Comparison of ENCODE assay signal across 8 cellular contexts in genomic region chr7:151249034-151249731, GRCh38. TPM values are rescaled to one million over a fixed set of nuclear protein-coding genes. Genes with fewer than 3 reads are reported as not detected.
DNase-seq lines count a peak whose midpoint lies in the region; ATAC-seq, FAIRE-seq and TF ChIP-seq lines count a peak whose summit lies in the region.

No MANE protein-coding gene starts in this region.

- no peaks in the 10 kb centered on the region for H3K9me3 ChIP-seq in HCT116 (ENCODE audit: control insufficient read depth in 1 of 2, insufficient read depth in 1 of 2, low read depth in 1 of 2, low read length in 2 of 2)
- H3K9me3 ChIP-seq in WERI-Rb-1 (ENCODE audit: severe bottlenecking): no peaks in the 10 kb centered on the region
- no peaks in the 10 kb centered on the region for H3K9me3 ChIP-seq in endothelial cell of umbilical vein (replicated peaks; ENCODE audit: control insufficient read depth, insufficient read depth, low read length)
- no peaks in the 10 kb centered on the region for H3K9me3 ChIP-seq in mesenchymal stem cell (ENCODE audit: control insufficient read depth, low read length)

- H3K79me1 ChIP-seq in mesenchymal stem cell (replicated peaks; ENCODE audit: low read length, poor library complexity, severe bottlenecking): peaks cover 14% of the 10 kb centered on the region

- peak overlapping the region; percentile 69 for H3K9ac ChIP-seq in HCT116 (ENCODE audit: low read length)
- H3K9ac ChIP-seq in endothelial cell of umbilical vein (replicated peaks; ENCODE audit: extremely low read depth, insufficient read depth, low read length): no peak overlapping the region
- H3K9ac ChIP-seq in mesenchymal stem cell (ENCODE audit: low read length): peak overlapping the region; percentile 71

- TF ChIP-seq CTCF in HCT116 (IDR thresholded peaks at IDR 0.05 in 2 of 3, conservative IDR thresholded peaks at IDR 0.05 in 1 of 3; ENCODE audit: borderline replicate concordance in 1 of 3, insufficient read depth in 1 of 3, low read depth in 2 of 3, low read length in 2 of 3): no peak
- TF ChIP-seq CTCF in WERI-Rb-1 (IDR thresholded peaks at IDR 0.05; ENCODE audit: low read depth, low read length): no peak
- TF ChIP-seq CTCF in endothelial cell of umbilical vein (IDR thresholded peaks at IDR 0.05; ENCODE audit: extremely low read depth in 1 of 2, insufficient read depth in 1 of 2, low read depth in 1 of 2, low read length in 2 of 2): no peak

- no TSS peak for BruUV-seq in HCT116 (replicated peaks; lab: Mats Ljungman, UMichigan)
- no TSS peak for BruUV-seq in endothelial cell of umbilical vein (replicated peaks; lab: Mats Ljungman, UMichigan)

- dilution Hi-C loops in endothelial cell of umbilical vein (cut with MboI; ENCODE audit: extremely low pct_ligation_motif_present, low sequenced_read_pairs): no loop called here

- no peaks in the 10 kb centered on the region for H3K27me3 ChIP-seq in HCT116 (ENCODE audit: insufficient read depth, low read length)
- H3K27me3 ChIP-seq in WERI-Rb-1 (ENCODE audit: insufficient read depth, low read depth, severe bottlenecking): peaks cover 3% of the 10 kb centered on the region
- peaks cover 0 to 6% of the 10 kb centered on the region in 2 experiments for H3K27me3 ChIP-seq in endothelial cell of umbilical vein (ENCODE audit: control insufficient read depth in 2 of 2, insufficient read depth in 2 of 2, low read length in 2 of 2)
- H3K27me3 ChIP-seq in mesenchymal stem cell (ENCODE audit: control insufficient read depth in 1 of 2, insufficient read depth in 1 of 2, low read length in 2 of 2): peaks cover 3 to 6% of the 10 kb centered on the region in 2 experiments

- peak overlapping the region; percentile 87 to 99 for H3K18ac ChIP-seq in mesenchymal stem cell (ENCODE audit: low read depth in 1 of 2, low read length in 2 of 2)

- no peaks in the 10 kb centered on the region for H3K9me1 ChIP-seq in endothelial cell of umbilical vein (replicated peaks; ENCODE audit: control insufficient read depth, extremely low read depth, insufficient read depth, low read length)

- no peak for TF ChIP-seq RAD21 in HCT116 (IDR thresholded peaks at IDR 0.05; ENCODE audit: low read depth)

- peak overlapping the region; percentile 1 for H2BK5ac ChIP-seq in mesenchymal stem cell (ENCODE audit: low read depth, low read length, poor library complexity, severe bottlenecking)

- 6% methylated on average over 44 of the region's 45 CpGs for WGBS in mesenchymal stem cell

- peak overlapping the region in 1 of 2 experiments; percentile 91 for H3K14ac ChIP-seq in mesenchymal stem cell (ENCODE audit: low read length in 2 of 2)

- H3K4me2 ChIP-seq in HCT116 (ENCODE audit: low read length): peak overlapping the region; percentile 87
- H3K4me2 ChIP-seq in endothelial cell of umbilical vein (ENCODE audit: insufficient read depth, low read length): peak overlapping the region; percentile 55
- peak overlapping the region; percentile 80 for H3K4me2 ChIP-seq in mesenchymal stem cell (ENCODE audit: low read length, poor library complexity, severe bottlenecking)

- H2AFZ ChIP-seq in HCT116 (ENCODE audit: low read depth, low read length, poor library complexity, severe bottlenecking): peak overlapping the region; percentile 8
- H2AFZ ChIP-seq in endothelial cell of umbilical vein (ENCODE audit: low read depth, low read length): peak overlapping the region; percentile 75
- H2AFZ ChIP-seq in mesenchymal stem cell (ENCODE audit: low read depth, low read length): peak overlapping the region; percentile 6

- H3K4me1 ChIP-seq in HCT116 (ENCODE audit: control insufficient read depth in 1 of 2, insufficient read depth in 2 of 2, low read length in 2 of 2) (peaks cover 40 to 70% of the 10 kb centered on the region in 2 experiments), endothelial cell of umbilical vein (ENCODE audit: control insufficient read depth, extremely low read depth, insufficient read depth, low read length) (peaks cover 15% of the 10 kb centered on the region), mesenchymal stem cell (ENCODE audit: control insufficient read depth, insufficient read depth, low read depth, low read length) (peaks cover 65% of the 10 kb centered on the region)

- RAD21 ChIA-PET in HCT116 (lab: Charles Lee; ENCODE audit: low non-redundant PET in 1 of 2, low total read pairs in 2 of 2, uncharacterized antibody in 2 of 2, unreplicated experiment in 2 of 2): no interaction called here

- H4K20me1 ChIP-seq in HCT116 (ENCODE audit: insufficient read depth) (no peaks in the 10 kb centered on the region), endothelial cell of umbilical vein (replicated peaks; ENCODE audit: control insufficient read depth, extremely low read depth, insufficient read depth, low read length) (no peaks in the 10 kb centered on the region)

- no peak for FAIRE-seq in endothelial cell of umbilical vein (lab: Jason Lieb, UNC)

- H3K36me3 ChIP-seq in HCT116 (ENCODE audit: control insufficient read depth in 1 of 2, insufficient read depth in 2 of 2, low read length in 2 of 2): no peaks in the 10 kb centered on the region
- no peaks in the 10 kb centered on the region for H3K36me3 ChIP-seq in WERI-Rb-1
- no peaks in the 10 kb centered on the region for H3K36me3 ChIP-seq in endothelial cell of umbilical vein (ENCODE audit: control insufficient read depth in 2 of 2, extremely low read depth in 1 of 2, insufficient read depth in 2 of 2, low read length in 2 of 2)
- no peaks in the 10 kb centered on the region for H3K36me3 ChIP-seq in mesenchymal stem cell (ENCODE audit: control insufficient read depth in 1 of 2, insufficient read depth in 2 of 2, low read depth in 1 of 2, low read length in 2 of 2)

- peak overlapping the region; percentile 80 to 88 for H2BK12ac ChIP-seq in mesenchymal stem cell (ENCODE audit: low read length in 2 of 2)

- intact Hi-C loops in HCT116 (cut with micrococcal nuclease): loop anchor here (10.0 kb wide), 1 partner anchor 124 kb away; no protein-coding TSS in a partner anchor
- intact Hi-C loops in endothelial cell of umbilical vein (cut with micrococcal nuclease): no loop called here

- peak overlapping the region; percentile 58 to 70 for H3K4me3 ChIP-seq in HCT116 (replicated peaks in 1 of 2; ENCODE audit: low read depth in 1 of 2, low read length in 2 of 2)
- H3K4me3 ChIP-seq in WERI-Rb-1 (ENCODE audit: low read depth, low read length): peak overlapping the region; percentile 60
- peak overlapping the region in 2 of 3 experiments; percentile 21 to 57 for H3K4me3 ChIP-seq in endothelial cell of umbilical vein (replicated peaks in 1 of 3; ENCODE audit: insufficient read depth in 1 of 3, low read depth in 1 of 3, low read length in 3 of 3)
- H3K4me3 ChIP-seq in mesenchymal stem cell (ENCODE audit: insufficient read depth in 1 of 2, low read depth in 1 of 2, low read length in 2 of 2): peak overlapping the region; percentile 53 to 71

- peak overlapping the region; percentile 99 for H4K8ac ChIP-seq in mesenchymal stem cell (ENCODE audit: low read length)

- H2BK120ac ChIP-seq in mesenchymal stem cell (ENCODE audit: low read depth, low read length): peak overlapping the region; percentile 94

- no peaks in the 10 kb centered on the region for H3K9me2 ChIP-seq in HCT116 (ENCODE audit: insufficient read depth)

- H2AK5ac ChIP-seq in mesenchymal stem cell (ENCODE audit: low read length, severe bottlenecking): no peak overlapping the region

- POLR2A ChIA-PET in HCT116 (lab: Charles Lee): interaction anchor here (0.7 kb wide), 1 partner anchor 187 kb away, joined by 4 read pairs; no protein-coding TSS in a partner anchor
- POLR2A ChIA-PET in endothelial cell of umbilical vein (lab: Charles Lee): no interaction called here

- H2BK15ac ChIP-seq in mesenchymal stem cell (ENCODE audit: low read depth, poor library complexity, severe bottlenecking): peak overlapping the region; percentile 91

- TF ChIP-seq POLR2A in HCT116 (IDR thresholded peaks at IDR 0.05; ENCODE audit: borderline replicate concordance, extremely low read depth, insufficient read depth, insufficient read length) (no peak), endothelial cell of umbilical vein (IDR thresholded peaks at IDR 0.05; ENCODE audit: low read depth, low read length) (no peak)

- H3K23ac ChIP-seq in mesenchymal stem cell (ENCODE audit: low read length in 2 of 2): peak overlapping the region in 1 of 2 experiments; percentile 68

- DNase-seq in AG20443 (ENCODE audit: low spot score) (peak; percentile 77), HCT116 (ENCODE audit: low read depth, low spot score) (no peak), WERI-Rb-1 (peak; percentile 50), endothelial cell of umbilical vein (ENCODE audit: low read depth, low spot score) (peak; percentile 56), mesenchymal stem cell (peak; percentile 93), NCI-H2196 treated with DMSO at 0.1 percent for 48 hours (lab: John Stamatoyannopoulos, UW; ENCODE audit: unreplicated experiment) (no peak)

- no peaks in the 10 kb centered on the region for H3K79me2 ChIP-seq in HCT116 (ENCODE audit: insufficient read depth, low read length)
- H3K79me2 ChIP-seq in endothelial cell of umbilical vein (ENCODE audit: control insufficient read depth, insufficient read depth, low read length): no peaks in the 10 kb centered on the region

- CTCF ChIA-PET in HCT116 (lab: Charles Lee): no interaction called here
- CTCF ChIA-PET in endothelial cell of umbilical vein (lab: Charles Lee): interaction anchor here (0.7 kb wide), 1 partner anchor 22 kb away, joined by 3 read pairs; the partner anchor contains the start of gene ABCF2

- ATAC-seq in HCT116 (peak; percentile 41), HG03457 (IDR thresholded peaks at IDR 0.05; ENCODE audit: unreplicated experiment) (no peak)

- H3K27ac ChIP-seq in HCT116 (ENCODE audit: low read depth, low read length) (peak overlapping the region; percentile 79), WERI-Rb-1 (no peak overlapping the region), endothelial cell of umbilical vein (ENCODE audit: insufficient read depth, low read depth, low read length) (no peak overlapping the region), mesenchymal stem cell (ENCODE audit: low read length, poor library complexity, severe bottlenecking) (peak overlapping the region; percentile 80), temporal lobe (ENCODE audit: low read depth, low read length) (peak overlapping the region; percentile 21)

- H3K4ac ChIP-seq in mesenchymal stem cell (ENCODE audit: low read depth in 1 of 2, low read length in 2 of 2): peak overlapping the region; percentile 64 to 75

- peak overlapping the region; percentile 98 for H4K91ac ChIP-seq in mesenchymal stem cell (ENCODE audit: low read length)

RNA-seq across cellular contexts. Expression of gene SMARCD3, which starts 0.7 kb away (rescaled TPM):
- 30.3 TPM for total RNA-seq in HCT116 (2021; ENCODE audit: unreplicated experiment)
- polyA plus RNA-seq in HCT116 (2012): 21.2 and 30.3 TPM in 2 replicates
- 5.9 and 6.1 TPM in 2 replicates for total RNA-seq in endothelial cell of umbilical vein
- polyA plus RNA-seq in endothelial cell of umbilical vein: 8.5 and 10.5 TPM in 2 replicates
- 5.6 and 6.0 TPM in 2 replicates for polyA plus RNA-seq in endothelial cell of umbilical vein (2011; cell fraction: cytosol; rRNA removed)
- 58.4 and 65.9 TPM in 2 replicates for polyA plus RNA-seq in endothelial cell of umbilical vein (2011; cell fraction: nucleus; rRNA removed)
- 10.2 and 13.5 TPM in 2 replicates for polyA plus RNA-seq in endothelial cell of umbilical vein (2012)
- 4.0 and 7.0 TPM in 2 replicates for polyA minus RNA-seq in endothelial cell of umbilical vein
- polyA minus RNA-seq in endothelial cell of umbilical vein (2011; cell fraction: cytosol; rRNA and poly(A)+ RNA removed): 2.7 TPM
- 6.4 and 10.1 TPM in 2 replicates for polyA minus RNA-seq in endothelial cell of umbilical vein (2011; cell fraction: nucleus; rRNA and poly(A)+ RNA removed)
- 81.8 TPM for polyA plus RNA-seq in mesenchymal stem cell (2013, experiment 1 of 2)
- 74.6 TPM for polyA plus RNA-seq in mesenchymal stem cell (2013, experiment 2 of 2)
- total RNA-seq in temporal lobe: 85.1 TPM

RNA-seq across cellular contexts. Expression of gene CHPF2, which starts 16.9 kb away (rescaled TPM):
- 19.5 TPM for total RNA-seq in HCT116 (2021; ENCODE audit: unreplicated experiment)
- polyA plus RNA-seq in HCT116 (2012): 7.6 and 8.2 TPM in 2 replicates
- total RNA-seq in endothelial cell of umbilical vein: 73.0 and 75.0 TPM in 2 replicates
- polyA plus RNA-seq in endothelial cell of umbilical vein: 72.8 and 95.3 TPM in 2 replicates
- polyA plus RNA-seq in endothelial cell of umbilical vein (2011; cell fraction: cytosol; rRNA removed): 39.1 and 62.9 TPM in 2 replicates
- 93.3 and 100 TPM in 2 replicates for polyA plus RNA-seq in endothelial cell of umbilical vein (2011; cell fraction: nucleus; rRNA removed)
- polyA plus RNA-seq in endothelial cell of umbilical vein (2012): 47.8 and 57.1 TPM in 2 replicates
- polyA minus RNA-seq in endothelial cell of umbilical vein: 55.3 and 65.4 TPM in 2 replicates
- polyA minus RNA-seq in endothelial cell of umbilical vein (2011; cell fraction: cytosol; rRNA and poly(A)+ RNA removed): 13.4 TPM
- 46.5 and 56.4 TPM in 2 replicates for polyA minus RNA-seq in endothelial cell of umbilical vein (2011; cell fraction: nucleus; rRNA and poly(A)+ RNA removed)
- 73.1 TPM for polyA plus RNA-seq in mesenchymal stem cell (2013, experiment 1 of 2)
- polyA plus RNA-seq in mesenchymal stem cell (2013, experiment 2 of 2): 72.6 TPM
- 11.3 TPM for total RNA-seq in temporal lobe

RNA-seq across cellular contexts. Expression of gene ABCF2, which starts 22.2 kb away (rescaled TPM):
- total RNA-seq in HCT116 (2021; ENCODE audit: unreplicated experiment) (63.7 TPM), endothelial cell of umbilical vein (56.7 and 61.6 TPM in 2 replicates), temporal lobe (20.7 TPM)
- polyA plus RNA-seq in HCT116 (2012): 29.9 and 39.4 TPM in 2 replicates
- 43.0 and 45.3 TPM in 2 replicates for polyA plus RNA-seq in endothelial cell of umbilical vein
- 60.2 and 71.2 TPM in 2 replicates for polyA plus RNA-seq in endothelial cell of umbilical vein (2011; cell fraction: cytosol; rRNA removed)
- polyA plus RNA-seq in endothelial cell of umbilical vein (2011; cell fraction: nucleus; rRNA removed): 44.3 and 57.2 TPM in 2 replicates
- polyA plus RNA-seq in endothelial cell of umbilical vein (2012): 37.6 and 54.8 TPM in 2 replicates
- polyA minus RNA-seq in endothelial cell of umbilical vein: 48.4 and 55.1 TPM in 2 replicates
- 27.2 TPM for polyA minus RNA-seq in endothelial cell of umbilical vein (2011; cell fraction: cytosol; rRNA and poly(A)+ RNA removed)
- polyA minus RNA-seq in endothelial cell of umbilical vein (2011; cell fraction: nucleus; rRNA and poly(A)+ RNA removed): 12.5 and 19.8 TPM in 2 replicates
- polyA plus RNA-seq in mesenchymal stem cell (2013, experiment 1 of 2): 26.1 TPM
- 25.0 TPM for polyA plus RNA-seq in mesenchymal stem cell (2013, experiment 2 of 2)

RNA-seq across cellular contexts. Expression of gene H2BK1, which starts 38.9 kb away (rescaled TPM):
- total RNA-seq in HCT116 (2021; ENCODE audit: unreplicated experiment) (0.69 TPM), endothelial cell of umbilical vein (not detected in 2 replicates), temporal lobe (not detected)
- not detected in 2 replicates for polyA plus RNA-seq in HCT116 (2012)
- not detected in 2 replicates for polyA plus RNA-seq in endothelial cell of umbilical vein
- polyA plus RNA-seq in endothelial cell of umbilical vein (2011; cell fraction: cytosol; rRNA removed): not detected in 2 replicates
- not detected in 2 replicates for polyA plus RNA-seq in endothelial cell of umbilical vein (2011; cell fraction: nucleus; rRNA removed)
- not detected in 2 replicates for polyA plus RNA-seq in endothelial cell of umbilical vein (2012)
- polyA minus RNA-seq in endothelial cell of umbilical vein: 0.81 TPM in 1 of 2 replicates, not detected in the other
- not detected for polyA minus RNA-seq in endothelial cell of umbilical vein (2011; cell fraction: cytosol; rRNA and poly(A)+ RNA removed)
- polyA minus RNA-seq in endothelial cell of umbilical vein (2011; cell fraction: nucleus; rRNA and poly(A)+ RNA removed): not detected in 2 replicates
- polyA plus RNA-seq in mesenchymal stem cell (2013, experiment 1 of 2): not detected
- not detected for polyA plus RNA-seq in mesenchymal stem cell (2013, experiment 2 of 2)

Comparison
In these comparisons a context has a peak if more than half of its experiments do, and no peak if none do; other contexts are left out.
1. DNase-seq: peak in AG20443 (single experiment), WERI-Rb-1 (single experiment), endothelial cell of umbilical vein (single experiment) and mesenchymal stem cell (single experiment); none in HCT116 (single experiment) and NCI-H2196 treated with DMSO at 0.1 percent for 48 hours (single experiment).
2. H2AFZ ChIP-seq: peak in every context shown above with its lines; median percentile 75 in endothelial cell of umbilical vein; 8 in HCT116; 6 in mesenchymal stem cell.
3. H3K27ac ChIP-seq: peak in HCT116 (single experiment), mesenchymal stem cell (single experiment) and temporal lobe (single experiment); none in WERI-Rb-1 (single experiment) and endothelial cell of umbilical vein (single experiment).
4. Peak in every context shown above with its lines, with median percentiles within 50 percentile points of each other: H3K4me2 ChIP-seq and H3K4me3 ChIP-seq.